In genomic region chr3:61645148-61645547, GRCh38 we compare ENCODE assay signal across 26 cellular contexts.
DNase-seq lines count a peak whose midpoint lies in the region; TF ChIP-seq lines count a peak whose summit lies in the region.
"Had no signal": no experiment of that assay in that cellular context is flagged by ENCODE, and none has a peak within 500 bp of the region (broad histone marks: within the 10 kb centered on the region; RNA-seq: fewer than 3 reads in every experiment).

No MANE protein-coding gene starts in this region.

- no peaks in the 10 kb centered on the region for H3K36me3 ChIP-seq in PC-9 (ENCODE audit: low read depth)
- H3K36me3 ChIP-seq: thoracic aorta had no signal

- H3K27ac ChIP-seq in PC-9: no peak overlapping the region
- H3K27ac ChIP-seq: coronary artery, KMS-11, thoracic aorta had no signal

- H3K4me1 Mint-ChIP-seq in HFFc6 (ENCODE audit: low read depth): peaks cover 33% of the 10 kb centered on the region
- H3K4me1 Mint-ChIP-seq: CD4-positive, CD25-positive, alpha-beta regulatory T cell; neural crest cell; stimulated activated memory B cell treated with anti-CD40 and anti-IgM and Interleukin-4, amounts not matched to agents 10 μg/mL and 1 μg/mL and 100 μg/mL, for 72 hours had no signal

- POLR2A ChIA-PET in PC-9 (lab: Charles Lee; ENCODE audit: unreplicated experiment): interaction anchor here (0.5 kb wide), 1 partner anchor 81 kb away, joined by 3 read pairs; no protein-coding TSS in a partner anchor

- intact Hi-C loops in PC-9 (cut with micrococcal nuclease; ENCODE audit: unreplicated experiment): no loop called here

- peaks cover 11% of the 10 kb centered on the region for H3K9me3 Mint-ChIP-seq in HFFc6
- H3K9me3 Mint-ChIP-seq: stimulated activated memory B cell treated with anti-CD40 and anti-IgM and Interleukin-4, amounts not matched to agents 10 μg/mL and 1 μg/mL and 100 μg/mL, for 72 hours; T-helper 2 cell treated with Interferon-gamma antibody and Interleukin-4, amounts not matched to agents 5 μg/mL and 100 μg/mL, for 36 hours had no signal

- no peak overlapping the region for H3K27ac Mint-ChIP-seq in HFFc6
- H3K27ac Mint-ChIP-seq: activated naive CD8-positive, alpha-beta T cell; activated T-cell treated with anti-CD3 and anti-CD28 coated beads, Interleukin-2, amount 50 U/mL, for 72 hours; CD4-positive, CD25-positive, alpha-beta regulatory T cell; stimulated activated memory B cell treated with anti-CD40 and anti-IgM and Interleukin-4, amounts not matched to agents 10 μg/mL and 1 μg/mL and 100 μg/mL, for 72 hours; T-helper 2 cell treated with Interferon-gamma antibody and Interleukin-4, amounts not matched to agents 5 μg/mL and 100 μg/mL, for 36 hours had no signal

- peak; percentile 70 for DNase-seq in COR-L47 (lab: John Stamatoyannopoulos, UW)
- DNase-seq in LNCaP clone FGC (ENCODE audit: low read depth): peak; percentile 32
- peak; percentile 25 to 89 for DNase-seq in PC-9
- DNase-seq in kidney tubule cell (ENCODE audit: low spot score): peak; percentile 83
- DNase-seq in AG20443 (ENCODE audit: low spot score): no peak
- DNase-seq in HFFc6: no peak
- no peak for DNase-seq in NCI-H526 treated with DMSO at 0.1 percent for 48 hours (lab: John Stamatoyannopoulos, UW)
- no peak for DNase-seq in amygdala (lab: John Stamatoyannopoulos, UW)
- DNase-seq: ACHN; activated CD8-positive, alpha-beta memory T cell treated with anti-CD3 and anti-CD28 coated beads for 24 hours; activated T-cell treated with anti-CD3 and anti-CD28 coated beads, Interleukin-2, amount 50 U/mL, for 72 hours; CD4-positive, CD25-positive, alpha-beta regulatory T cell; foreskin fibroblast; GOT3; kidney glomerular epithelial cell; midbrain; NCI-H345; Right ventricle myocardium superior; stimulated activated CD4-positive, alpha-beta T cell treated with anti-CD3 and anti-CD28 coated beads, Interleukin-15, amount 100 ng/mL, for 24 hours had no signal

- CTCF ChIA-PET in PC-9 (lab: Charles Lee): no interaction called here

- H4K20me1 ChIP-seq in PC-9 (ENCODE audit: insufficient read depth): no peaks in the 10 kb centered on the region

- no peaks in the 10 kb centered on the region for H3K9me2 ChIP-seq in PC-9 (ENCODE audit: insufficient read depth)

- H3K9me3 ChIP-seq in PC-9 (ENCODE audit: insufficient read depth, low read depth): peaks cover 15% of the 10 kb centered on the region; the same call in 1 of the 2 replicates
- H3K9me3 ChIP-seq: thoracic aorta had no signal

- BruUV-seq in PC-9 (replicated peaks; lab: Mats Ljungman, UMichigan): no TSS peak

- H3K27me3 Mint-ChIP-seq in HFFc6 (ENCODE audit: insufficient read depth): no peaks in the 10 kb centered on the region; the same call in 1 of the 2 replicates
- H3K27me3 Mint-ChIP-seq: CD4-positive, CD25-positive, alpha-beta regulatory T cell; stimulated activated memory B cell treated with anti-CD40 and anti-IgM and Interleukin-4, amounts not matched to agents 10 μg/mL and 1 μg/mL and 100 μg/mL, for 72 hours had no signal

- peaks cover 28% of the 10 kb centered on the region for H3K36me3 Mint-ChIP-seq in HFFc6 (ENCODE audit: low read depth)
- H3K36me3 Mint-ChIP-seq: activated naive CD8-positive, alpha-beta T cell; CD4-positive, CD25-positive, alpha-beta regulatory T cell; stimulated activated memory B cell treated with anti-CD40 and anti-IgM and Interleukin-4, amounts not matched to agents 10 μg/mL and 1 μg/mL and 100 μg/mL, for 72 hours had no signal

- H2AFZ ChIP-seq in PC-9: no peak overlapping the region

- H3K4me2 ChIP-seq in PC-9: no peak overlapping the region
- H3K4me2 ChIP-seq: KMS-11 had no signal

- no peaks in the 10 kb centered on the region for H3K79me2 ChIP-seq in PC-9 (ENCODE audit: low read depth)

- H3K4me3 Mint-ChIP-seq in HFFc6: no peak overlapping the region
- H3K4me3 Mint-ChIP-seq: activated naive CD8-positive, alpha-beta T cell; activated T-cell treated with anti-CD3 and anti-CD28 coated beads, Interleukin-2, amount 50 U/mL, for 72 hours; CD4-positive, CD25-positive, alpha-beta regulatory T cell; neural crest cell; stimulated activated memory B cell treated with anti-CD40 and anti-IgM and Interleukin-4, amounts not matched to agents 10 μg/mL and 1 μg/mL and 100 μg/mL, for 72 hours; T-helper 2 cell treated with Interferon-gamma antibody and Interleukin-4, amounts not matched to agents 5 μg/mL and 100 μg/mL, for 36 hours had no signal

- H3K27me3 ChIP-seq in PC-9 (ENCODE audit: insufficient read depth, low read depth): no peaks in the 10 kb centered on the region

- H3K4me1 ChIP-seq in PC-9 (replicated peaks; ENCODE audit: insufficient read depth): peaks cover 15% of the 10 kb centered on the region

- no peak overlapping the region for H3K4me3 ChIP-seq in LNCaP clone FGC (ENCODE audit: low read depth, low read length)
- H3K4me3 ChIP-seq in PC-9: no peak overlapping the region
- H3K4me3 ChIP-seq: coronary artery, thoracic aorta had no signal

- no peak for TF ChIP-seq CTCF in LNCaP clone FGC (IDR thresholded peaks at IDR 0.05; ENCODE audit: control insufficient read depth, extremely low read depth, insufficient read depth)
- TF ChIP-seq CTCF in PC-9 (conservative IDR thresholded peaks at IDR 0.05): no peak
- TF ChIP-seq CTCF in HFFc6 (IDR thresholded peaks at IDR 0.05): no peak

- H3F3A ChIP-seq in PC-9 (ENCODE audit: insufficient read depth, low read depth): peaks cover 15% of the 10 kb centered on the region; the same call in 1 of the 2 replicates

Comparison
In these comparisons a context has a peak if more than half of its experiments do, and no peak if none do; other contexts are left out.
1. DNase-seq: peak in COR-L47 (single experiment), LNCaP clone FGC (single experiment), PC-9 (2 of 2) and kidney tubule cell (single experiment); none in AG20443 (single experiment), HFFc6 (single experiment), NCI-H526 treated with DMSO at 0.1 percent for 48 hours (single experiment) and amygdala (0 of 56).